2 cellular contexts compared by ENCODE assay signal in the genomic region with DNA sequence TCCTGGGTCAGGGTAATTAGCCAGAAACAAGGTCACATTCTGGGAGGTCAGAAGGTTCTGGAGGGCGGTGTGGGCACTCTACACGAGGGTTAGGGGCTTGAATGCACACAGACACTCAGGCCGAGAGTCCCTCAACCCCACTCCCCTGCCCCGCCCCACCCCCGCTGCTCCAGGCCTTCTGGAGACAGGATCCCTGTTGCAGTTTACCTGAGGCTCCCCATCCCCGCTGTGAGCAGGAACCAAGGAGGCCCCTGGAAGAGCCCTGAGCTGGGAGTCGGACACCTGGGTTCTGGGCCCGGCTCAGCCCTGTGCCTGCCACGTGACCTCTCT.
TF ChIP-seq lines count a peak whose summit lies in the region.

No MANE protein-coding gene starts in this region.

TF ChIP-seq in SK-N-SH, 30 proteins besides CTCF, POLR2A, EP300 and RAD21 (continued from another document):
- TF ChIP-seq TEAD4 (IDR thresholded peaks at IDR 0.05; ENCODE audit: borderline replicate concordance, insufficient read depth) (no peak), RFX5 (IDR thresholded peaks at IDR 0.05; ENCODE audit: low read length) (no peak), TCF12 (IDR thresholded peaks at IDR 0.05) (no peak), SMC3 (IDR thresholded peaks at IDR 0.05; ENCODE audit: low read depth, low read length) (no peak), ELF1 (IDR thresholded peaks at IDR 0.05) (no peak), FOXJ3 (CRISPR knock-in tag; IDR thresholded peaks at IDR 0.05) (no peak), SIN3A (IDR thresholded peaks at IDR 0.05; ENCODE audit: borderline replicate concordance, low read depth, low read length) (no peak)
- TF ChIP-seq, protein P1, sequence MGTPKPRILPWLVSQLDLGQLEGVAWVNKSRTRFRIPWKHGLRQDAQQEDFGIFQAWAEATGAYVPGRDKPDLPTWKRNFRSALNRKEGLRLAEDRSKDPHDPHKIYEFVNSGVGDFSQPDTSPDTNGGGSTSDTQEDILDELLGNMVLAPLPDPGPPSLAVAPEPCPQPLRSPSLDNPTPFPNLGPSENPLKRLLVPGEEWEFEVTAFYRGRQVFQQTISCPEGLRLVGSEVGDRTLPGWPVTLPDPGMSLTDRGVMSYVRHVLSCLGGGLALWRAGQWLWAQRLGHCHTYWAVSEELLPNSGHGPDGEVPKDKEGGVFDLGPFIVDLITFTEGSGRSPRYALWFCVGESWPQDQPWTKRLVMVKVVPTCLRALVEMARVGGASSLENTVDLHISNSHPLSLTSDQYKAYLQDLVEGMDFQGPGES (IDR thresholded peaks at IDR 0.05; ENCODE audit: low read depth, low read length): no peak

TF ChIP-seq in SK-N-SH treated with all-trans-retinoic acid at 6 μM for 48 hours, 23 proteins besides CTCF, POLR2A, EP300 and RAD21 (continued from another document):
- TF ChIP-seq, protein P2, sequence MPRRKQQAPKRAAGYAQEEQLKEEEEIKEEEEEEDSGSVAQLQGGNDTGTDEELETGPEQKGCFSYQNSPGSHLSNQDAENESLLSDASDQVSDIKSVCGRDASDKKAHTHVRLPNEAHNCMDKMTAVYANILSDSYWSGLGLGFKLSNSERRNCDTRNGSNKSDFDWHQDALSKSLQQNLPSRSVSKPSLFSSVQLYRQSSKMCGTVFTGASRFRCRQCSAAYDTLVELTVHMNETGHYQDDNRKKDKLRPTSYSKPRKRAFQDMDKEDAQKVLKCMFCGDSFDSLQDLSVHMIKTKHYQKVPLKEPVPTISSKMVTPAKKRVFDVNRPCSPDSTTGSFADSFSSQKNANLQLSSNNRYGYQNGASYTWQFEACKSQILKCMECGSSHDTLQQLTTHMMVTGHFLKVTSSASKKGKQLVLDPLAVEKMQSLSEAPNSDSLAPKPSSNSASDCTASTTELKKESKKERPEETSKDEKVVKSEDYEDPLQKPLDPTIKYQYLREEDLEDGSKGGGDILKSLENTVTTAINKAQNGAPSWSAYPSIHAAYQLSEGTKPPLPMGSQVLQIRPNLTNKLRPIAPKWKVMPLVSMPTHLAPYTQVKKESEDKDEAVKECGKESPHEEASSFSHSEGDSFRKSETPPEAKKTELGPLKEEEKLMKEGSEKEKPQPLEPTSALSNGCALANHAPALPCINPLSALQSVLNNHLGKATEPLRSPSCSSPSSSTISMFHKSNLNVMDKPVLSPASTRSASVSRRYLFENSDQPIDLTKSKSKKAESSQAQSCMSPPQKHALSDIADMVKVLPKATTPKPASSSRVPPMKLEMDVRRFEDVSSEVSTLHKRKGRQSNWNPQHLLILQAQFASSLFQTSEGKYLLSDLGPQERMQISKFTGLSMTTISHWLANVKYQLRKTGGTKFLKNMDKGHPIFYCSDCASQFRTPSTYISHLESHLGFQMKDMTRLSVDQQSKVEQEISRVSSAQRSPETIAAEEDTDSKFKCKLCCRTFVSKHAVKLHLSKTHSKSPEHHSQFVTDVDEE (CRISPR knock-in tag; IDR thresholded peaks at IDR 0.05): no peak
- no peak for TF ChIP-seq ARNTL (CRISPR knock-in tag; IDR thresholded peaks at IDR 0.05; ENCODE audit: borderline replicate concordance, low read depth)
